8 cellular contexts compared by ENCODE assay signal in genomic region chr9:96061293-96061987, GRCh38.
DNase-seq lines count a peak whose midpoint lies in the region; ATAC-seq, FAIRE-seq and TF ChIP-seq lines count a peak whose summit lies in the region.

No MANE protein-coding gene starts in this region.

- peak; percentile 29 to 73 (median 61) for TF ChIP-seq CTCF in body of pancreas (IDR thresholded peaks at IDR 0.05)
- peak; percentile 26 for TF ChIP-seq CTCF in kidney (IDR thresholded peaks at IDR 0.05; ENCODE audit: borderline replicate concordance, extremely low read depth, insufficient read depth)

- CTCF ChIA-PET in HEK293T (lab: Yijun Ruan, JAX) = interaction anchor here (0.6 kb wide), 1 partner anchor 136 kb away, joined by 3 read pairs; no protein-coding TSS in a partner anchor

- peaks cover 0 to 21% (median 9%) of the 10 kb centered on the region in 11 experiments; a peak in 9 of 22 replicates for H3K9me3 ChIP-seq in BLaER1 treated with 17β-estradiol and CSF1 and Interleukin-3, amounts not matched to agents 10 nM and 100 nM (replicated peaks in 1 of 11)
- H3K9me3 ChIP-seq in body of pancreas = no peaks in the 10 kb centered on the region
- no peaks in the 10 kb centered on the region for H3K9me3 ChIP-seq in kidney (ENCODE audit: control insufficient read depth in 1 of 2, low read length in 2 of 2)

- POLR2A ChIA-PET in HEK293T (lab: Yijun Ruan, JAX) = no interaction called here

- peak; percentile 72 for ATAC-seq in body of pancreas
- no peak for ATAC-seq in GM19467 (IDR thresholded peaks at IDR 0.05; ENCODE audit: unreplicated experiment)
- no peak for ATAC-seq in GM21526 (IDR thresholded peaks at IDR 0.05; ENCODE audit: low FRiP score, unreplicated experiment)

- peak overlapping the region in 3 of 10 experiments; percentile 1 to 16 (median 14); a peak in 3 of 20 replicates for H3K4me3 ChIP-seq in BLaER1 treated with 17β-estradiol and CSF1 and Interleukin-3, amounts not matched to agents 10 nM and 100 nM
- H3K4me3 ChIP-seq in body of pancreas (no peak overlapping the region), kidney (ENCODE audit: low read length in 2 of 2) (no peak overlapping the region)

- H3K27me3 ChIP-seq in BLaER1 treated with 17β-estradiol and CSF1 and Interleukin-3, amounts not matched to agents 10 nM and 100 nM = no peaks in the 10 kb centered on the region
- H3K27me3 ChIP-seq in body of pancreas = no peaks in the 10 kb centered on the region

- no peaks in the 10 kb centered on the region for H4K20me1 ChIP-seq in BLaER1 treated with 17β-estradiol and CSF1 and Interleukin-3, amounts not matched to agents 10 nM and 100 nM

- no peaks in the 10 kb centered on the region for H3K36me3 ChIP-seq in BLaER1 treated with 17β-estradiol and CSF1 and Interleukin-3, amounts not matched to agents 10 nM and 100 nM
- H3K36me3 ChIP-seq in body of pancreas (replicated peaks in 1 of 2; ENCODE audit: insufficient read depth in 1 of 2, low read depth in 2 of 2) = no peaks in the 10 kb centered on the region
- no peaks in the 10 kb centered on the region for H3K36me3 ChIP-seq in kidney (ENCODE audit: control insufficient read depth in 1 of 2, insufficient read depth in 2 of 2, low read length in 2 of 2)

- peak overlapping the region; percentile 28 to 91 (median 60) for H3K4me2 ChIP-seq in BLaER1 treated with 17β-estradiol and CSF1 and Interleukin-3, amounts not matched to agents 10 nM and 100 nM

- peaks cover 37 to 83% (median 47%) of the 10 kb centered on the region in 10 experiments for H3K4me1 ChIP-seq in BLaER1 treated with 17β-estradiol and CSF1 and Interleukin-3, amounts not matched to agents 10 nM and 100 nM
- H3K4me1 ChIP-seq in body of pancreas = no peaks in the 10 kb centered on the region
- peaks cover 0 to 3% of the 10 kb centered on the region in 2 donors for H3K4me1 ChIP-seq in kidney (ENCODE audit: control insufficient read depth in 1 of 2, insufficient read depth in 1 of 2, low read depth in 1 of 2, low read length in 2 of 2)

- no peak for TF ChIP-seq POLR2A in body of pancreas (IDR thresholded peaks at IDR 0.05)

- FAIRE-seq in kidney (lab: Jason Lieb, UNC) = no peak

- intact Hi-C loops in body of pancreas (cut with DNase I) (no loop called here), kidney (cut with DNase I) (no loop called here)

- 52 to 54% methylated on average over 10 of the region's 10 CpGs for whole genome bisulfite sequencing in body of pancreas, 2 donors

- peak overlapping the region in 7 of 11 experiments; percentile 4 to 72 (median 61); a peak in 11 of 22 replicates for H3K9ac ChIP-seq in BLaER1 treated with 17β-estradiol and CSF1 and Interleukin-3, amounts not matched to agents 10 nM and 100 nM
- H3K9ac ChIP-seq in kidney (ENCODE audit: low read length in 2 of 2) = no peak overlapping the region

- peak; percentile 39 for DNase-seq in HEK293T (ENCODE audit: extremely low spot score)
- DNase-seq in T-helper 2 cell = peak in 4 of 5 experiments; percentile 18 to 71 (median 22)
- DNase-seq in body of pancreas = peak; percentile 56 to 75 (median 64)
- DNase-seq in kidney = no peak
- DNase-seq in stimulated activated CD4-positive, alpha-beta T cell treated with anti-CD3 and anti-CD28 coated beads, TNF-alpha, amount 100 ng/mL, for 4 hours (ENCODE audit: low read depth in 3 of 3) = peak in 2 of 3 experiments; percentile 21 to 30

- peak overlapping the region in 8 of 11 experiments; percentile 17 to 90 (median 80); a peak in 15 of 22 replicates for H3K27ac ChIP-seq in BLaER1 treated with 17β-estradiol and CSF1 and Interleukin-3, amounts not matched to agents 10 nM and 100 nM
- peak overlapping the region in 1 of 4 donors; percentile 62 for H3K27ac ChIP-seq in body of pancreas
- no peak overlapping the region for H3K27ac ChIP-seq in kidney (ENCODE audit: low read depth in 2 of 2, low read length in 2 of 2)

TF ChIP-seq in HEK293T, 16 proteins besides CTCF, POLR2A, EP300 and RAD21:
- TF ChIP-seq CTBP1 (IDR thresholded peaks at IDR 0.05; ENCODE audit: borderline replicate concordance) = no peak
- TF ChIP-seq FOXK2 (IDR thresholded peaks at IDR 0.05) = no peak
- TF ChIP-seq FOXA1 (IDR thresholded peaks at IDR 0.05) = no peak
- no peak for TF ChIP-seq SUZ12 (IDR thresholded peaks at IDR 0.05)
- no peak for TF ChIP-seq SP1 (IDR thresholded peaks at IDR 0.05)

Comparison
In these comparisons a context has a peak if more than half of its experiments do, and no peak if none do; other contexts are left out.
1. H3K27ac ChIP-seq: peak in BLaER1 treated with 17β-estradiol and CSF1 and Interleukin-3, amounts not matched to agents 10 nM and 100 nM (8 of 11); none in kidney (0 of 2).
2. H3K9ac ChIP-seq: peak in BLaER1 treated with 17β-estradiol and CSF1 and Interleukin-3, amounts not matched to agents 10 nM and 100 nM (7 of 11); none in kidney (0 of 2).